ENCODE assay signal across 1 cellular context in genomic region chr4:140150636-140150885, GRCh38.
A peak's percentile ranks its signal among the peaks of the same experiment; 100 is the strongest.
TF ChIP-seq lines count a peak whose summit lies in the region.

No MANE protein-coding gene starts in this region.

TF ChIP-seq in HepG2, 621 proteins besides CTCF, POLR2A, EP300 and RAD21 (continued from another document):
- TF ChIP-seq, protein P1, sequence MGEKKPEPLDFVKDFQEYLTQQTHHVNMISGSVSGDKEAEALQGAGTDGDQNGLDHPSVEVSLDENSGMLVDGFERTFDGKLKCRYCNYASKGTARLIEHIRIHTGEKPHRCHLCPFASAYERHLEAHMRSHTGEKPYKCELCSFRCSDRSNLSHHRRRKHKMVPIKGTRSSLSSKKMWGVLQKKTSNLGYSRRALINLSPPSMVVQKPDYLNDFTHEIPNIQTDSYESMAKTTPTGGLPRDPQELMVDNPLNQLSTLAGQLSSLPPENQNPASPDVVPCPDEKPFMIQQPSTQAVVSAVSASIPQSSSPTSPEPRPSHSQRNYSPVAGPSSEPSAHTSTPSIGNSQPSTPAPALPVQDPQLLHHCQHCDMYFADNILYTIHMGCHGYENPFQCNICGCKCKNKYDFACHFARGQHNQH (CRISPR knock-in tag; IDR thresholded peaks at IDR 0.05): peak; percentile 91; the same call in 1 of the 2 replicates
